ENCODE assay signal across 24 cellular contexts in genomic region chr9:70994582-70994981, GRCh38.
"Had no signal": no experiment of that assay in that cellular context is flagged by ENCODE, and none has a peak within 500 bp of the region (broad histone marks: within the 10 kb centered on the region; RNA-seq: fewer than 3 reads in every experiment).

No MANE protein-coding gene starts in this region.

- H3K27ac Mint-ChIP-seq: endodermal cell; natural killer cell; progenitor cell of endocrine pancreas; stimulated activated effector memory CD8-positive, alpha-beta T cell treated with anti-CD3 and anti-CD28 coated beads, Interleukin-12 subunit alpha, Interleukin-12 subunit beta, amount 100 ng/mL, for 72 hours; type B pancreatic cell had no signal

- FAIRE-seq: keratinocyte had no signal

- H3K4me3 Mint-ChIP-seq: endodermal cell; natural killer cell; neural crest cell; stimulated activated effector memory CD8-positive, alpha-beta T cell treated with anti-CD3 and anti-CD28 coated beads, Interleukin-12 subunit alpha, Interleukin-12 subunit beta, amount 100 ng/mL, for 72 hours; type B pancreatic cell had no signal

- ATAC-seq: esophagus mucosa; gastrocnemius medialis; left ventricle myocardium superior; lower lobe of right lung; natural killer cell; sciatic nerve; stimulated activated effector memory CD8-positive, alpha-beta T cell treated with anti-CD3 and anti-CD28 coated beads, Interleukin-12 subunit alpha, Interleukin-12 subunit beta, amount 100 ng/mL, for 72 hours had no signal

- H3K27me3 ChIP-seq: gastrocnemius medialis, neutrophil, stomach, tibial artery had no signal

- H3K4me3 ChIP-seq: gastrocnemius medialis, lower lobe of right lung, smooth muscle cell, stomach, tibial artery had no signal

- H3K27me3 Mint-ChIP-seq: progenitor cell of endocrine pancreas, type B pancreatic cell had no signal

- H3K79me2 ChIP-seq: parathyroid adenoma had no signal

- DNase-seq: effector CD8-positive, alpha-beta T cell; endodermal cell; foreskin fibroblast; gastrocnemius medialis; head of caudate nucleus; left ventricle myocardium superior; lower lobe of right lung; natural killer cell; stimulated activated CD4-positive, alpha-beta T cell treated with anti-CD3 and anti-CD28 coated beads, Interleukin-2, amount 100 ng/mL, for 24 hours; stimulated activated CD4-positive, alpha-beta T cell treated with anti-CD3 and anti-CD28 coated beads, Interleukin-4, amount 100 ng/mL, for 24 hours; stimulated activated naive CD4-positive, alpha-beta T cell treated with Interleukin-2 at 50 U/mL for 16 hours; stomach; tibial artery had no signal

- H3K27ac ChIP-seq: epithelial cell of prostate, gastrocnemius medialis, lower lobe of right lung, neutrophil, parathyroid adenoma, stomach, tibial artery had no signal

- H3K36me3 Mint-ChIP-seq: natural killer cell; stimulated activated effector memory CD8-positive, alpha-beta T cell treated with anti-CD3 and anti-CD28 coated beads, Interleukin-12 subunit alpha, Interleukin-12 subunit beta, amount 100 ng/mL, for 72 hours; type B pancreatic cell had no signal

- H2AFZ ChIP-seq: parathyroid adenoma had no signal

- H3K9me3 ChIP-seq: gastrocnemius medialis, lower lobe of right lung, neutrophil, stomach, tibial artery had no signal

- H3K9me3 Mint-ChIP-seq: endodermal cell had no signal

- H3K4me1 Mint-ChIP-seq: natural killer cell; neural crest cell; stimulated activated effector memory CD8-positive, alpha-beta T cell treated with anti-CD3 and anti-CD28 coated beads, Interleukin-12 subunit alpha, Interleukin-12 subunit beta, amount 100 ng/mL, for 72 hours had no signal

- H3K9ac ChIP-seq: parathyroid adenoma had no signal

- H3K4me1 ChIP-seq: gastrocnemius medialis, lower lobe of right lung, parathyroid adenoma, stomach had no signal

- H3K4me2 ChIP-seq: smooth muscle cell had no signal

- H3K36me3 ChIP-seq: gastrocnemius medialis, lower lobe of right lung, neutrophil, stomach, tibial artery had no signal
